ENCODE assay signal across 8 cellular contexts in genomic region chr12:6646276-6647082, GRCh38. TPM values are rescaled to one million over a fixed set of nuclear protein-coding genes. Genes with fewer than 3 reads are reported as not detected.
DNase-seq lines count a peak whose midpoint lies in the region; TF ChIP-seq lines count a peak whose summit lies in the region.

No MANE protein-coding gene starts in this region.

- peak overlapping the region; percentile 59 for H2AFZ ChIP-seq in osteoblast (ENCODE audit: low read length)

- peak overlapping the region in 1 of 7 donors; percentile 46 for H3K27ac Mint-ChIP-seq in CD4-positive, alpha-beta memory T cell

- CTCF ChIA-PET in CD4-positive, alpha-beta memory T cell (lab: Charles Lee; ENCODE audit: partially characterized antibody), result interaction anchor here (0.9 to 3.9 kb wide), 2 partner anchors 26 to 27 kb away, joined by 3 to 30 read pairs; no protein-coding TSS in a partner anchor

- H3K9me3 ChIP-seq in CD4-positive, alpha-beta memory T cell (ENCODE audit: control insufficient read depth in 1 of 2, low read length in 2 of 2), result peaks cover 0 to 11% of the 10 kb centered on the region in 2 donors
- no peaks in the 10 kb centered on the region for H3K9me3 ChIP-seq in Peyer's patch
- peaks cover 4% of the 10 kb centered on the region for H3K9me3 ChIP-seq in osteoblast (ENCODE audit: low read depth, low read length)

- H3K27ac ChIP-seq in CD4-positive, alpha-beta memory T cell (ENCODE audit: low read depth, low read length), result no peak overlapping the region
- H3K27ac ChIP-seq in Peyer's patch (peak overlapping the region; percentile 14 to 66 (median 48)), osteoblast (ENCODE audit: low read depth, low read length) (no peak overlapping the region)

- peaks cover 5 to 16% (median 7%) of the 10 kb centered on the region in 4 donors for H3K4me1 Mint-ChIP-seq in CD4-positive, alpha-beta memory T cell

- no peaks in the 10 kb centered on the region for H3K79me2 ChIP-seq in osteoblast (ENCODE audit: insufficient read depth, low read length)

- peaks cover 0 to 5% of the 10 kb centered on the region in 2 donors for H3K27me3 Mint-ChIP-seq in CD4-positive, alpha-beta memory T cell

- H4K20me1 ChIP-seq in osteoblast (ENCODE audit: insufficient read depth, low read length), result no peaks in the 10 kb centered on the region

- H3K4me3 Mint-ChIP-seq in CD4-positive, alpha-beta memory T cell, result peak overlapping the region; percentile 17 to 77 (median 48)

- POLR2A ChIA-PET in CD4-positive, alpha-beta memory T cell (lab: Charles Lee; ENCODE audit: partially characterized antibody), result interaction anchor here (0.5 to 0.7 kb wide), 2 partner anchors 27 to 43 kb away, joined by 3 to 4 read pairs; no protein-coding TSS in a partner anchor

- TF ChIP-seq CTCF in Peyer's patch (IDR thresholded peaks at IDR 0.05), result no peak
- no peak for TF ChIP-seq CTCF in fibroblast of villous mesenchyme (IDR thresholded peaks at IDR 0.05; ENCODE audit: insufficient read depth, low read depth, low read length)
- TF ChIP-seq CTCF in osteoblast (IDR thresholded peaks at IDR 0.05; ENCODE audit: extremely low read depth, low read depth, low read length), result no peak

- no peak for TF ChIP-seq POLR2A in Peyer's patch (IDR thresholded peaks at IDR 0.05)

- H3K4me1 ChIP-seq in CD4-positive, alpha-beta memory T cell (ENCODE audit: insufficient read depth, low read length), result peaks cover 9% of the 10 kb centered on the region
- H3K4me1 ChIP-seq in Peyer's patch, result peaks cover 0 to 18% (median 5%) of the 10 kb centered on the region in 4 donors
- H3K4me1 ChIP-seq in osteoblast (ENCODE audit: insufficient read depth, low read length), result no peaks in the 10 kb centered on the region

- no peak for DNase-seq in CD4-positive, alpha-beta memory T cell
- DNase-seq in Peyer's patch (peak in 2 of 3 donors; percentile 60 to 66), fibroblast of villous mesenchyme (ENCODE audit: low read depth) (no peak), osteoblast (ENCODE audit: insufficient read length, low spot score, missing footprints) (no peak), NCI-H226 (no peak), cortex of kidney (lab: John Stamatoyannopoulos, UW) (no peak), NCI-H187 (lab: John Stamatoyannopoulos, UW) (no peak)
- no peak for DNase-seq in stimulated activated CD4-positive, alpha-beta T cell treated with anti-CD3 and anti-CD28 coated beads, Interleukin-1b, Interleukin-23, amount 100 ng/mL, for 48 hours

- peak overlapping the region; percentile 83 for H3K4me2 ChIP-seq in osteoblast (ENCODE audit: insufficient read depth, low read length)

- H3K36me3 ChIP-seq in CD4-positive, alpha-beta memory T cell (ENCODE audit: insufficient read depth, low read length), result peaks cover 15% of the 10 kb centered on the region
- H3K36me3 ChIP-seq in Peyer's patch, result peaks cover 0 to 32% (median 0%) of the 10 kb centered on the region in 3 donors
- peaks cover 12% of the 10 kb centered on the region for H3K36me3 ChIP-seq in osteoblast (ENCODE audit: insufficient read depth, low read length)

- peaks cover 0 to 21% (median 8%) of the 10 kb centered on the region in 8 donors for H3K9me3 Mint-ChIP-seq in CD4-positive, alpha-beta memory T cell

- no peaks in the 10 kb centered on the region for H3K27me3 ChIP-seq in CD4-positive, alpha-beta memory T cell (ENCODE audit: insufficient read depth, low read length)
- H3K27me3 ChIP-seq in Peyer's patch (no peaks in the 10 kb centered on the region), osteoblast (ENCODE audit: insufficient read depth, low read length) (peaks cover 5% of the 10 kb centered on the region)

- H3K4me3 ChIP-seq in CD4-positive, alpha-beta memory T cell (ENCODE audit: low read length in 2 of 2), result no peak overlapping the region
- H3K4me3 ChIP-seq in Peyer's patch (peak overlapping the region; percentile 42 to 53 (median 46)), fibroblast of villous mesenchyme (ENCODE audit: low read depth, low read length) (peak overlapping the region; percentile 49), osteoblast (ENCODE audit: insufficient read depth, low read length) (peak overlapping the region; percentile 62)

- peaks cover 31 to 35% of the 10 kb centered on the region in 2 donors for H3K36me3 Mint-ChIP-seq in CD4-positive, alpha-beta memory T cell

- intact Hi-C loops in CD4-positive, alpha-beta memory T cell (cut with micrococcal nuclease), result no loop called here

RNA-seq across cellular contexts. Expression of gene ACRBP, which starts 0.8 kb away (rescaled TPM):
- 10 to 100 TPM; 13.9 to 16.3 TPM for total RNA-seq in CD4-positive, alpha-beta memory T cell
- polyA plus RNA-seq in CD4-positive, alpha-beta memory T cell, result under 1 TPM in 1 of 2 donors, not detected in 1; 0.25 TPM
- total RNA-seq in Peyer's patch (10 to 100 TPM in 2 of 4 donors, 1 to 10 TPM in 2; 5.1 to 12.1 (median 10.3) TPM), fibroblast of villous mesenchyme (0.64 TPM in 1 of 2 replicates, not detected in the other), osteoblast (under 0.01 and 0.36 TPM in 2 replicates)

RNA-seq across cellular contexts. Expression of gene LPAR5, which starts 10.7 kb away (rescaled TPM):
- total RNA-seq in CD4-positive, alpha-beta memory T cell, result 10 to 100 TPM; 10.2 to 11.1 TPM
- 10 to 100 TPM in 1 of 2 donors, 1 to 10 TPM in 1; 5.4 to 11.9 TPM for polyA plus RNA-seq in CD4-positive, alpha-beta memory T cell
- 10 to 100 TPM; 18.7 to 36.2 (median 25.3) TPM for total RNA-seq in Peyer's patch
- not detected in 2 replicates for total RNA-seq in fibroblast of villous mesenchyme
- total RNA-seq in osteoblast, result under 0.01 TPM in 1 of 2 replicates, not detected in the other

RNA-seq across cellular contexts. Expression of gene ING4, which starts 16.4 kb away (rescaled TPM):
- 10 to 100 TPM; 82.3 to 83.5 TPM for total RNA-seq in CD4-positive, alpha-beta memory T cell
- polyA plus RNA-seq in CD4-positive, alpha-beta memory T cell, result 100 to 1,000 TPM in 1 of 2 donors, 10 to 100 TPM in 1; 73.0 to 122 TPM
- 100 to 1,000 TPM in 1 of 4 donors, 10 to 100 TPM in 3; 32.6 to 109 (median 45.4) TPM for total RNA-seq in Peyer's patch
- 23.8 and 25.5 TPM in 2 replicates for total RNA-seq in fibroblast of villous mesenchyme
- 46.9 and 53.6 TPM in 2 replicates for total RNA-seq in osteoblast

RNA-seq across cellular contexts. Expression of gene CHD4, which starts 39.3 kb away (rescaled TPM):
- 100 to 1,000 TPM; 246 to 255 TPM for total RNA-seq in CD4-positive, alpha-beta memory T cell
- 10 to 100 TPM; 13.3 to 64.6 TPM for polyA plus RNA-seq in CD4-positive, alpha-beta memory T cell
- total RNA-seq in Peyer's patch (100 to 1,000 TPM; 129 to 209 (median 167) TPM), fibroblast of villous mesenchyme (231 and 240 TPM in 2 replicates), osteoblast (238 and 259 TPM in 2 replicates)

RNA-seq across cellular contexts. Expression of gene ZNF384, which starts 42.7 kb away (rescaled TPM):
- total RNA-seq in CD4-positive, alpha-beta memory T cell, result 10 to 100 TPM; 88.6 to 88.7 TPM
- polyA plus RNA-seq in CD4-positive, alpha-beta memory T cell, result 10 to 100 TPM; 14.4 to 45.8 TPM
- total RNA-seq in Peyer's patch (10 to 100 TPM; 35.6 to 96.6 (median 80.2) TPM), fibroblast of villous mesenchyme (19.4 and 20.3 TPM in 2 replicates), osteoblast (19.9 and 22.4 TPM in 2 replicates)

Comparison
In these comparisons a context has a peak if more than half of its experiments do, and no peak if none do; other contexts are left out.
1. DNase-seq: peak in Peyer's patch (2 of 3); none in CD4-positive, alpha-beta memory T cell (0 of 5), fibroblast of villous mesenchyme (single experiment), osteoblast (single experiment), NCI-H226 (single experiment), cortex of kidney (single experiment), stimulated activated CD4-positive, alpha-beta T cell treated with anti-CD3 and anti-CD28 coated beads, Interleukin-1b, Interleukin-23, amount 100 ng/mL, for 48 hours (single experiment) and NCI-H187 (0 of 2).
2. H3K27ac ChIP-seq: peak in Peyer's patch (4 of 4); none in CD4-positive, alpha-beta memory T cell (single experiment) and osteoblast (single experiment).
3. H3K4me3 ChIP-seq: peak in Peyer's patch (4 of 4), fibroblast of villous mesenchyme (single experiment) and osteoblast (single experiment); none in CD4-positive, alpha-beta memory T cell (0 of 2).
4. RNA of gene LPAR5, which starts 10.7 kb away (total RNA-seq): 18.7 to 36.2 TPM in Peyer's patch and 10.2 to 11.1 TPM in CD4-positive, alpha-beta memory T cell; not detected in fibroblast of villous mesenchyme and under 0.01 TPM in osteoblast; every median in the first group is over 10 times any median in the second.